ENCODE assay signal across 30 cellular contexts in genomic region chr4:116862592-116862991, GRCh38.
"Had no signal": no experiment of that assay in that cellular context is flagged by ENCODE, and none has a peak within 500 bp of the region (broad histone marks: within the 10 kb centered on the region; RNA-seq: fewer than 3 reads in every experiment).

No MANE protein-coding gene starts in this region.

- H3K79me2 ChIP-seq: parathyroid adenoma had no signal

- FAIRE-seq: urothelium cell line had no signal

- H3K9ac ChIP-seq: neural progenitor cell, parathyroid adenoma had no signal

- DNase-seq: naive thymus-derived CD8-positive, alpha-beta T cell; occipital lobe; ovary; posterior cingulate gyrus; psoas muscle; right cardiac atrium; spleen; stimulated activated CD4-positive, alpha-beta T cell treated with anti-CD3 and anti-CD28 coated beads, Interleukin-12 subunit alpha, Interleukin-12 subunit beta, amount 100 ng/mL, for 4 hours; stimulated activated CD4-positive, alpha-beta T cell treated with anti-CD3 and anti-CD28 coated beads, Interleukin-1b, Interleukin-23, amount 100 ng/mL, for 48 hours; stimulated activated CD4-positive, alpha-beta T cell treated with anti-CD3 and anti-CD28 coated beads, Interleukin-4, amount 100 ng/mL, for 1 hour; stimulated activated CD4-positive, alpha-beta T cell treated with anti-CD3 and anti-CD28 coated beads, Interleukin-4, amount 100 ng/mL, for 4 hours; stimulated activated CD8-positive, alpha-beta memory T cell treated with anti-CD3 and anti-CD28 coated beads, Interleukin-4, amount 100 ng/mL, for 48 hours; stimulated activated naive CD4-positive, alpha-beta T cell; stimulated activated naive CD8-positive, alpha-beta T cell treated with anti-CD3 and anti-CD28 coated beads, Interleukin-15, amount 100 ng/mL, for 72 hours; stimulated activated naive CD8-positive, alpha-beta T cell treated with anti-CD3 and anti-CD28 coated beads, Interleukin-15, Interleukin-2, amounts not matched to agents 100 U/mL and 50 U/mL, for 24 hours; substantia nigra; testis; tibial artery; transverse colon; upper lobe of right lung had no signal

- H3K4me1 ChIP-seq: neural progenitor cell, parathyroid adenoma, psoas muscle, spleen, suprapubic skin, testis, tibial artery, transverse colon, upper lobe of right lung, vagina had no signal

- ATAC-seq: naive thymus-derived CD8-positive, alpha-beta T cell; natural killer cell treated with Interleukin-12 subunit alpha and Interleukin-12 subunit beta and Interleukin-15 and Interleukin-18, amount 100 ng/mL, for 72 hours; psoas muscle; right cardiac atrium; sciatic nerve; stimulated activated memory B cell treated with anti-CD40 and anti-IgM and Interleukin-4, amounts not matched to agents 10 μg/mL and 1 μg/mL and 100 μg/mL, for 72 hours; stimulated activated naive CD8-positive, alpha-beta T cell treated with anti-CD3 and anti-CD28 coated beads, Interleukin-15, amount 100 ng/mL, for 72 hours; stimulated activated naive CD8-positive, alpha-beta T cell treated with anti-CD3 and anti-CD28 coated beads, Interleukin-15, Interleukin-2, amounts not matched to agents 100 U/mL and 50 U/mL, for 24 hours; upper lobe of right lung had no signal

- H3K4me2 ChIP-seq: neural progenitor cell, smooth muscle cell had no signal

- H3K36me3 ChIP-seq: neural progenitor cell, ovary, spleen, suprapubic skin, tibial artery, transverse colon, upper lobe of right lung, vagina had no signal

- H3K27me3 ChIP-seq: neural progenitor cell, ovary, spleen, suprapubic skin, testis, tibial artery, transverse colon, upper lobe of right lung, vagina had no signal

- H2AFZ ChIP-seq: neural progenitor cell, parathyroid adenoma had no signal

- H3K27ac ChIP-seq: neural progenitor cell, ovary, parathyroid adenoma, psoas muscle, skin epidermis, spleen, suprapubic skin, testis, tibial artery, transverse colon, upper lobe of right lung, vagina had no signal

- H3K9me3 ChIP-seq: ovary, psoas muscle, spleen, suprapubic skin, testis, tibial artery, transverse colon, upper lobe of right lung, vagina had no signal

- H3K4me3 ChIP-seq: neural progenitor cell, ovary, psoas muscle, skin epidermis, smooth muscle cell, spleen, suprapubic skin, testis, tibial artery, transverse colon, upper lobe of right lung, vagina had no signal
